ENCODE assay signal across 1 cellular context in the genomic region with DNA sequence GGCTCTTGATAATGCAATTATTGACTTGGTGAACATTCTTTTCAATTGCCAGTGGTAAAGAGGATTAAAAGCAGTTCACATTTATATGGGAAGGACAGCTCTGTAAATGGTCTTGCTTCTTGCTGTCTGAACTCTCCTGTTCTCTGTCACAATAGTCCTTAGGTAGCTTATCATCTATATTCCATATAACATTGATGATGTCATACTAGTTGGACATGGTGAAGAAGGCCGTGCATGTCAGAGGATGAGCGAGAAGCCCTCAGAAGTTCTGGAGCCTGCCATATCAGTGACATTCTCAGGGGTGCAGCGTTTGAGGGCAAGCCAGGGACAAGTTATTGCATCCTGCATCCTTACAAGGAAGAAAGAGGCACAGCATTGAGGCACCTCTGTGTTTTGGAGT.
TF ChIP-seq lines count a peak whose summit lies in the region.

No MANE protein-coding gene starts in this region.

TF ChIP-seq in HepG2, 621 proteins besides CTCF, POLR2A, EP300 and RAD21:
- TF ChIP-seq ZNF615 (CRISPR knock-in tag; IDR thresholded peaks at IDR 0.05; ENCODE audit: borderline replicate concordance) (no peak), ATF7 (IDR thresholded peaks at IDR 0.05) (peak; percentile 90), ATF7 (CRISPR knock-in tag; IDR thresholded peaks at IDR 0.05) (no peak), CREB1 (IDR thresholded peaks at IDR 0.05) (peak; percentile 51; the same call in 1 of the 2 replicates), CREB1 (CRISPR knock-in tag; IDR thresholded peaks at IDR 0.05) (no peak)
TF ChIP-seq in HepG2: peak in this region for 2.
